8 cellular contexts compared by ENCODE assay signal in genomic region chr7:124929467-124930172, GRCh38.
DNase-seq lines count a peak whose midpoint lies in the region; ATAC-seq, FAIRE-seq and TF ChIP-seq lines count a peak whose summit lies in the region.

POT1 (minus strand) TSS chr7:124929825; CDS start chr7:124897173, 32,652 bp downstream.

- no peak for TF ChIP-seq CTCF in AG09319 (IDR thresholded peaks at IDR 0.05; ENCODE audit: low read depth, low read length)

- DNase-seq in AG09319 (ENCODE audit: extremely low read depth, low read depth) (peak; percentile 99), NCI-H446 treated with DMSO at 0.1 percent for 48 hours (lab: John Stamatoyannopoulos, UW) (peak; percentile 98), cerebellar cortex (ENCODE audit: low spot score) (peak; percentile 99)
- peak; percentile 95 for DNase-seq in stimulated activated CD4-positive, alpha-beta T cell treated with anti-CD3 and anti-CD28 coated beads, Interleukin-12 subunit alpha, Interleukin-12 subunit beta, amount 100 ng/mL, for 4 hours

- ATAC-seq in GM19035 (IDR thresholded peaks at IDR 0.05; ENCODE audit: unreplicated experiment), result peak; percentile 100
- ATAC-seq in HG03354 (IDR thresholded peaks at IDR 0.05; ENCODE audit: poor library complexity, severe bottlenecking, unreplicated experiment), result peak; percentile 100
- ATAC-seq in activated CD4-positive, CD25-positive, alpha-beta regulatory T cell treated with anti-CD3 and anti-CD28 coated beads, Interleukin-2, amount 50 U/mL, for 24 hours, result peak; percentile 99 to 100

- peak; percentile 87 for FAIRE-seq in islet of Langerhans (lab: Jason Lieb, UNC)

Comparison
In these comparisons a context has a peak if more than half of its experiments do, and no peak if none do; other contexts are left out.
1. Peak in every context shown above with its lines: DNase-seq and ATAC-seq.